13 cellular contexts compared by ENCODE assay signal in genomic region chr13:113468029-113468428, GRCh38. TPM values are rescaled to one million over a fixed set of nuclear protein-coding genes. Genes with fewer than 3 reads are reported as not detected.
DNase-seq lines count a peak whose midpoint lies in the region; ATAC-seq, FAIRE-seq and TF ChIP-seq lines count a peak whose summit lies in the region.
"Had no signal": no experiment of that assay in that cellular context is flagged by ENCODE, and none has a peak within 500 bp of the region (broad histone marks: within the 10 kb centered on the region; RNA-seq: fewer than 3 reads in every experiment).

No MANE protein-coding gene starts in this region.

- no peak overlapping the region for H3K4me2 ChIP-seq in K562 (ENCODE audit: insufficient read depth, low read length)

- no peak for FAIRE-seq in K562 (lab: Jason Lieb, UNC)
- FAIRE-seq: H54, HepG2 had no signal

- H3K9ac ChIP-seq in K562 (ENCODE audit: insufficient read depth in 1 of 2, low read depth in 2 of 2, low read length in 2 of 2): no peak overlapping the region

- H3K9me1 ChIP-seq in K562 (ENCODE audit: control insufficient read depth, insufficient read depth, low read length): no peaks in the 10 kb centered on the region

- H3K4me1 ChIP-seq in K562 (replicated peaks in 1 of 2; ENCODE audit: control insufficient read depth in 2 of 2, insufficient read depth in 2 of 2, low read length in 2 of 2): no peaks in the 10 kb centered on the region

- H3K36me3 ChIP-seq in K562 (ENCODE audit: control insufficient read depth, insufficient read depth, low read length): peaks cover 30% of the 10 kb centered on the region; the same call in 1 of the 3 replicates

- DNase-seq in activated CD8-positive, alpha-beta T cell treated with anti-CD3 and anti-CD28 coated beads, Interleukin-2, amount 10 ng/mL, durations not matched to agents 7 days and 5 days: peak; percentile 8
- DNase-seq in activated CD8-positive, alpha-beta T cell treated with anti-CD3 and anti-CD28 coated beads for 36 hours: no peak
- no peak for DNase-seq in K562 (ENCODE audit: extremely low read depth in 1 of 4, low spot score in 3 of 4)
- no peak for DNase-seq in nephron progenitor cell
- DNase-seq in stimulated activated CD4-positive, alpha-beta T cell treated with anti-CD3 and anti-CD28 coated beads, Interleukin-2, amount 100 ng/mL, for 24 hours: no peak
- DNase-seq in germinal center (ENCODE audit: low spot score): no peak
- DNase-seq: CD4-positive, CD25-positive, alpha-beta regulatory T cell; DMS 273 treated with DMSO at 0.1 percent for 48 hours had no signal

- CTCF ChIA-PET in activated CD8-positive, alpha-beta T cell treated with anti-CD3 and anti-CD28 coated beads, Interleukin-2, amount 10 ng/mL, durations not matched to agents 7 days and 5 days (lab: Charles Lee): no interaction called here
- CTCF ChIA-PET in activated CD8-positive, alpha-beta T cell treated with anti-CD3 and anti-CD28 coated beads for 36 hours (lab: Charles Lee): no interaction called here
- CTCF ChIA-PET in K562 (lab: Yijun Ruan, JAX; ENCODE audit: low intra/inter-chr PET ratio): no interaction called here

- H4K20me1 ChIP-seq in K562 (replicated peaks; ENCODE audit: control insufficient read depth, insufficient read depth, low read length): no peaks in the 10 kb centered on the region

- no peak for TF ChIP-seq EP300 in K562 (IDR thresholded peaks at IDR 0.05; ENCODE audit: low read length)

- in situ Hi-C loops in K562 (cut with MboI): no loop called here

- no peaks in the 10 kb centered on the region for H3K27me3 Mint-ChIP-seq in activated CD8-positive, alpha-beta T cell treated with anti-CD3 and anti-CD28 coated beads, Interleukin-2, amount 10 ng/mL, durations not matched to agents 7 days and 5 days (ENCODE audit: low read depth)
- no peaks in the 10 kb centered on the region for H3K27me3 Mint-ChIP-seq in activated CD8-positive, alpha-beta T cell treated with anti-CD3 and anti-CD28 coated beads for 36 hours
- H3K27me3 Mint-ChIP-seq in nephron progenitor cell (ENCODE audit: low read depth, poor library complexity): no peaks in the 10 kb centered on the region
- H3K27me3 Mint-ChIP-seq: CD4-positive, CD25-positive, alpha-beta regulatory T cell had no signal

- TF ChIP-seq RAD21 in K562 (CRISPR knock-in tag; conservative IDR thresholded peaks at IDR 0.05 in 1 of 2, IDR thresholded peaks at IDR 0.05 in 1 of 2): no peak

- POLR2A ChIA-PET in activated CD8-positive, alpha-beta T cell treated with anti-CD3 and anti-CD28 coated beads, Interleukin-2, amount 10 ng/mL, durations not matched to agents 7 days and 5 days (lab: Charles Lee): no interaction called here
- POLR2A ChIA-PET in activated CD8-positive, alpha-beta T cell treated with anti-CD3 and anti-CD28 coated beads for 36 hours (lab: Charles Lee): interaction anchor here (0.7 kb wide), 1 partner anchor 643 kb away, joined by 3 read pairs; no protein-coding TSS in a partner anchor
- POLR2A ChIA-PET in K562 (lab: Yijun Ruan, JAX): interaction anchor here (1.4 kb wide), 2 partner anchors 14 to 25 kb away, joined by 3 read pairs; no protein-coding TSS in a partner anchor

- H3K36me3 Mint-ChIP-seq in activated CD8-positive, alpha-beta T cell treated with anti-CD3 and anti-CD28 coated beads, Interleukin-2, amount 10 ng/mL, durations not matched to agents 7 days and 5 days (ENCODE audit: low read depth): peaks cover 10% of the 10 kb centered on the region
- peaks cover 23% of the 10 kb centered on the region for H3K36me3 Mint-ChIP-seq in activated CD8-positive, alpha-beta T cell treated with anti-CD3 and anti-CD28 coated beads for 36 hours (ENCODE audit: low read depth)
- H3K36me3 Mint-ChIP-seq in nephron progenitor cell (ENCODE audit: low read depth): peaks cover 74% of the 10 kb centered on the region

- 93% methylated on average over 3 of the region's 7 CpGs for WGBS in K562 (ENCODE audit: insufficient coverage, low coverage, missing lambda C conversion rate)

- no peak overlapping the region for H3K27ac Mint-ChIP-seq in activated CD8-positive, alpha-beta T cell treated with anti-CD3 and anti-CD28 coated beads, Interleukin-2, amount 10 ng/mL, durations not matched to agents 7 days and 5 days
- H3K27ac Mint-ChIP-seq in activated CD8-positive, alpha-beta T cell treated with anti-CD3 and anti-CD28 coated beads for 36 hours: no peak overlapping the region
- peak overlapping the region; percentile 79 for H3K27ac Mint-ChIP-seq in nephron progenitor cell
- H3K27ac Mint-ChIP-seq: CD4-positive, CD25-positive, alpha-beta regulatory T cell had no signal

- H3K27ac ChIP-seq in K562 (ENCODE audit: extremely low read depth, low read depth, low read length): no peak overlapping the region
- H3K27ac ChIP-seq: 22Rv1 had no signal

- TF ChIP-seq CTCF in activated CD8-positive, alpha-beta T cell treated with anti-CD3 and anti-CD28 coated beads for 36 hours (IDR thresholded peaks at IDR 0.05): no peak
- TF ChIP-seq CTCF in K562 (IDR thresholded peaks at IDR 0.05 in 2 of 3, conservative IDR thresholded peaks at IDR 0.05 in 1 of 3; ENCODE audit: insufficient read depth in 2 of 3, low read depth in 1 of 3, low read length in 3 of 3) (no peak), nephron progenitor cell (IDR thresholded peaks at IDR 0.05) (no peak)

- no peak overlapping the region for H3K4me3 Mint-ChIP-seq in activated CD8-positive, alpha-beta T cell treated with anti-CD3 and anti-CD28 coated beads, Interleukin-2, amount 10 ng/mL, durations not matched to agents 7 days and 5 days
- no peak overlapping the region for H3K4me3 Mint-ChIP-seq in activated CD8-positive, alpha-beta T cell treated with anti-CD3 and anti-CD28 coated beads for 36 hours
- H3K4me3 Mint-ChIP-seq in nephron progenitor cell: no peak overlapping the region
- H3K4me3 Mint-ChIP-seq: CD4-positive, CD25-positive, alpha-beta regulatory T cell had no signal

- H3K9me3 ChIP-seq in K562 (replicated peaks; ENCODE audit: control insufficient read depth, insufficient read depth, low read depth, low read length): no peaks in the 10 kb centered on the region

- TF ChIP-seq POLR2A in K562 (conservative IDR thresholded peaks at IDR 0.05): no peak

- H3K27me3 ChIP-seq in K562 (ENCODE audit: control insufficient read depth in 2 of 2, insufficient read depth in 2 of 2, low read length in 2 of 2): no peaks in the 10 kb centered on the region

- no peaks in the 10 kb centered on the region; the same call in 2 of the 3 replicates for H3K79me2 ChIP-seq in K562 (ENCODE audit: control insufficient read depth, insufficient read depth, low read length)

- no peak overlapping the region for H2AFZ ChIP-seq in K562 (ENCODE audit: low read depth, low read length)

- H3K4me1 Mint-ChIP-seq in activated CD8-positive, alpha-beta T cell treated with anti-CD3 and anti-CD28 coated beads, Interleukin-2, amount 10 ng/mL, durations not matched to agents 7 days and 5 days (ENCODE audit: low read depth): peaks cover 6% of the 10 kb centered on the region
- H3K4me1 Mint-ChIP-seq in activated CD8-positive, alpha-beta T cell treated with anti-CD3 and anti-CD28 coated beads for 36 hours (ENCODE audit: low read depth): peaks cover 3% of the 10 kb centered on the region
- peaks cover 24% of the 10 kb centered on the region for H3K4me1 Mint-ChIP-seq in nephron progenitor cell

- intact Hi-C loops in activated CD8-positive, alpha-beta T cell treated with anti-CD3 and anti-CD28 coated beads for 36 hours (cut with micrococcal nuclease): no loop called here
- intact Hi-C loops in K562 (cut with micrococcal nuclease): no loop called here

- no peak overlapping the region for H3K4me3 ChIP-seq in K562

- ATAC-seq in activated CD8-positive, alpha-beta T cell treated with anti-CD3 and anti-CD28 coated beads, Interleukin-2, amount 10 ng/mL, durations not matched to agents 7 days and 5 days: no peak
- ATAC-seq in activated CD8-positive, alpha-beta T cell treated with anti-CD3 and anti-CD28 coated beads for 36 hours: no peak
- ATAC-seq in K562 (no peak), GM21447 (IDR thresholded peaks at IDR 0.05; ENCODE audit: unreplicated experiment) (no peak)
- ATAC-seq in activated CD4-positive, CD25-positive, alpha-beta regulatory T cell treated with anti-CD3 and anti-CD28 coated beads, Interleukin-2, amount 50 U/mL, for 24 hours: no peak
- ATAC-seq: HepG2 had no signal

- no TSS peak for BruUV-seq in K562 (replicated peaks; lab: Mats Ljungman, UMichigan)

- no peaks in the 10 kb centered on the region for H3K9me3 Mint-ChIP-seq in activated CD8-positive, alpha-beta T cell treated with anti-CD3 and anti-CD28 coated beads, Interleukin-2, amount 10 ng/mL, durations not matched to agents 7 days and 5 days (ENCODE audit: insufficient read depth)
- no peaks in the 10 kb centered on the region for H3K9me3 Mint-ChIP-seq in activated CD8-positive, alpha-beta T cell treated with anti-CD3 and anti-CD28 coated beads for 36 hours
- H3K9me3 Mint-ChIP-seq in nephron progenitor cell: peaks cover 4% of the 10 kb centered on the region
- H3K9me3 Mint-ChIP-seq: CD4-positive, CD25-positive, alpha-beta regulatory T cell had no signal

RNA-seq across cellular contexts. Expression of gene ADPRHL1, which starts 14.7 kb away (rescaled TPM):
- under 1 TPM; 0.73 to 0.87 TPM for total RNA-seq in activated CD8-positive, alpha-beta T cell treated with anti-CD3 and anti-CD28 coated beads, Interleukin-2, amount 10 ng/mL, durations not matched to agents 7 days and 5 days
- total RNA-seq in activated CD8-positive, alpha-beta T cell treated with anti-CD3 and anti-CD28 coated beads for 36 hours: under 1 TPM; 0.23 to 0.36 TPM
- total RNA-seq in K562 (2011; cell fraction: chromatin; rRNA removed; ENCODE audit: low replicate concordance): 0.32 and 0.46 TPM in 2 replicates
- total RNA-seq in K562 (2011; cell fraction: nucleolus; rRNA removed): 1.3 and 1.5 TPM in 2 replicates
- 0.37 TPM in 1 of 2 replicates, not detected in the other for total RNA-seq in K562 (2011; cell fraction: nucleoplasm; rRNA removed)
- total RNA-seq in K562 (2014; rRNA removed) (0.27 and 0.49 TPM in 2 replicates), K562 (2014; rRNA removed; fragmentation: Illumina TruSeq; extraction: Trizol) (0.35 and 0.55 TPM in 2 replicates), K562 (2015; rRNA removed; fragmentation: Illumina TruSeq; extraction: Trizol) (0.68 and 0.76 TPM in 2 replicates), K562 (2021) (0.31 and 0.54 TPM in 2 replicates)
- polyA plus RNA-seq in K562 (2011; rRNA removed) (0.29 and 0.38 TPM in 2 replicates), K562 (2014; fragmentation: Illumina TruSeq; extraction: Trizol) (0.19 and 0.43 TPM in 2 replicates), K562 (2014; fragmentation: Nextera tagmentation; extraction: Ambion mirVana) (under 1 TPM in 1 of 2 experiments, not detected in 1; 0.06 TPM), K562 (2014; rRNA removed) (0.49 and 0.58 TPM in 2 replicates)
- polyA plus RNA-seq in K562 (2011; cell fraction: cytosol; rRNA removed): 0.37 and 0.52 TPM in 2 replicates
- polyA plus RNA-seq in K562 (2011; cell fraction: nucleus; rRNA removed): 0.29 and 0.53 TPM in 2 replicates
- 0.73 and 0.97 TPM in 2 replicates for polyA plus RNA-seq in K562 (2012)
- 0.18 and 0.21 TPM in 2 replicates for polyA minus RNA-seq in K562 (2011; rRNA and poly(A)+ RNA removed)
- 0.76 TPM in 1 of 2 replicates, not detected in the other for polyA minus RNA-seq in K562 (2011; cell fraction: cytosol; rRNA and poly(A)+ RNA removed)
- polyA minus RNA-seq in K562 (2011; cell fraction: nucleus; rRNA and poly(A)+ RNA removed): 0.54 and 1.00 TPM in 2 replicates

RNA-seq across cellular contexts. Expression of gene DCUN1D2, which starts 22.5 kb away (rescaled TPM):
- 10 to 100 TPM; 20.1 to 20.8 TPM for total RNA-seq in activated CD8-positive, alpha-beta T cell treated with anti-CD3 and anti-CD28 coated beads, Interleukin-2, amount 10 ng/mL, durations not matched to agents 7 days and 5 days
- total RNA-seq in activated CD8-positive, alpha-beta T cell treated with anti-CD3 and anti-CD28 coated beads for 36 hours: 10 to 100 TPM; 13.4 to 14.7 TPM
- total RNA-seq in K562 (2011; cell fraction: chromatin; rRNA removed; ENCODE audit: low replicate concordance): 59.2 and 77.8 TPM in 2 replicates
- 25.3 and 28.3 TPM in 2 replicates for total RNA-seq in K562 (2011; cell fraction: nucleolus; rRNA removed)
- total RNA-seq in K562 (2011; cell fraction: nucleoplasm; rRNA removed): 33.1 and 34.6 TPM in 2 replicates
- total RNA-seq in K562 (2014; rRNA removed) (9.7 and 13.3 TPM in 2 replicates), K562 (2014; rRNA removed; fragmentation: Illumina TruSeq; extraction: Trizol) (10.0 and 11.1 TPM in 2 replicates), K562 (2015; rRNA removed; fragmentation: Illumina TruSeq; extraction: Trizol) (10.0 and 10.9 TPM in 2 replicates), K562 (2021) (12.1 and 16.8 TPM in 2 replicates)
- polyA plus RNA-seq in K562 (2011; rRNA removed) (9.9 and 12.9 TPM in 2 replicates), K562 (2014; fragmentation: Illumina TruSeq; extraction: Trizol) (11.6 and 12.0 TPM in 2 replicates), K562 (2014; fragmentation: Nextera tagmentation; extraction: Ambion mirVana) (1 to 10 TPM; 2.1 to 2.2 TPM), K562 (2014; rRNA removed) (15.8 and 16.7 TPM in 2 replicates)
- polyA plus RNA-seq in K562 (2011; cell fraction: cytosol; rRNA removed): 9.1 and 10.1 TPM in 2 replicates
- polyA plus RNA-seq in K562 (2011; cell fraction: nucleus; rRNA removed): 19.2 and 27.0 TPM in 2 replicates
- polyA plus RNA-seq in K562 (2012): 9.2 and 9.6 TPM in 2 replicates
- polyA minus RNA-seq in K562 (2011; rRNA and poly(A)+ RNA removed): 17.1 and 18.5 TPM in 2 replicates
- polyA minus RNA-seq in K562 (2011; cell fraction: cytosol; rRNA and poly(A)+ RNA removed): 4.5 and 4.9 TPM in 2 replicates
- 8.6 and 10.1 TPM in 2 replicates for polyA minus RNA-seq in K562 (2011; cell fraction: nucleus; rRNA and poly(A)+ RNA removed)
